ENCODE assay signal across 8 cellular contexts in the genomic region with DNA sequence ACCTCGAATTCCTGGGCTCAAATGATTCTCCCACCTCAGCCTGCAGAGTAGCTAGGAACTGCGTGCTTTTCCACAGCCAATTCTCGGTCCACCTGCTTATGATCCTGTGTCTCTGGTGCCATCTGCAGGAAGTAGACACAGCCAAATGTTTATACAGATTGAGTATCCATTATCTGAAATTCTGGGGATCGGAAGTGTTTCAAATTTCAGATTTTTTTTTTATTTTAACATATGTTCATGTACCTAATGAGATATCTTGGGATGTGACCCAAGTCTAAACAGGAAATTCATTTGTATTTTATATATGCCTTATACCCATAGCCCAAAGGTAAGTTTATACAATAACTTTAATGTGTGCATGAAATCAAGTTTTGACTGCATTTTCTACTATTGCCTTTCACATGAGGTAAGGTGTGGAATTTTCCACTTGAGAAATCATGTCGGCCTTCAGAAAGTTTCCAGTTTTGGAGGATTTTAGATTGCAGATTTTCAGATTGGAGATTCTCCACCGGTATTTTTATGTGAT.
A peak's percentile ranks its signal among the peaks of the same experiment; 100 is the strongest.
DNase-seq lines count a peak whose midpoint lies in the region; ATAC-seq and TF ChIP-seq lines count a peak whose summit lies in the region.

No MANE protein-coding gene starts in this region.

- H3K14ac ChIP-seq in H9 (ENCODE audit: insufficient read depth, low read length): no peak overlapping the region

- no peak overlapping the region for H3K4ac ChIP-seq in H9 (ENCODE audit: low read depth, low read length)

- no peak overlapping the region for H3K18ac ChIP-seq in H9 (ENCODE audit: insufficient read length, low read depth, low read length)

- intact Hi-C loops in CD8-positive, alpha-beta T cell (cut with DNase I, micrococcal nuclease): no loop called here

- no peak overlapping the region for H2BK15ac ChIP-seq in H9 (ENCODE audit: low read depth, low read length)

- H2BK20ac ChIP-seq in H9 (ENCODE audit: low read depth, low read length, poor library complexity, severe bottlenecking): no peak overlapping the region

- H3K9ac ChIP-seq in H9 (ENCODE audit: extremely low read depth, insufficient read length, low read length): no peak overlapping the region

- H4K91ac ChIP-seq in H9 (ENCODE audit: insufficient read length, low read depth, low read length): no peak overlapping the region

- no peak overlapping the region for H2BK12ac ChIP-seq in H9 (ENCODE audit: insufficient read length, low read depth, low read length)

- no peaks in the 10 kb centered on the region for H3K27me3 ChIP-seq in CD8-positive, alpha-beta T cell (ENCODE audit: insufficient read depth, low read length)
- H3K27me3 ChIP-seq in H9 (ENCODE audit: insufficient read depth, low read length): no peaks in the 10 kb centered on the region

- H3K79me1 ChIP-seq in H9 (ENCODE audit: insufficient read depth, low read depth, low read length, poor library complexity, severe bottlenecking): no peaks in the 10 kb centered on the region

- H2BK5ac ChIP-seq in H9 (ENCODE audit: insufficient read length, low read length): no peak overlapping the region

- no peak overlapping the region for H4K8ac ChIP-seq in H9 (replicated peaks; ENCODE audit: insufficient read length, low read depth, low read length)

- no peak overlapping the region for H3K4me3 ChIP-seq in CD8-positive, alpha-beta T cell (ENCODE audit: low read depth, low read length)

- no peaks in the 10 kb centered on the region for H3K79me2 ChIP-seq in H9 (ENCODE audit: insufficient read depth, low read length)

- ATAC-seq in CD8-positive, alpha-beta T cell: no peak
- ATAC-seq in esophagus mucosa (peak; percentile 59), GM21723 (IDR thresholded peaks at IDR 0.05; ENCODE audit: unreplicated experiment) (no peak), GM21515 (IDR thresholded peaks at IDR 0.05; ENCODE audit: unreplicated experiment) (no peak), GM18873 (IDR thresholded peaks at IDR 0.05; ENCODE audit: low FRiP score, unreplicated experiment) (no peak)

- no peak overlapping the region for H3K23ac ChIP-seq in H9 (ENCODE audit: insufficient read length, low read depth, low read length)

- H3K4me2 ChIP-seq in H9 (ENCODE audit: insufficient read depth, insufficient read length, low read length): no peak overlapping the region

- no peak overlapping the region for H3T11ph ChIP-seq in H9 (ENCODE audit: low read length)

- H3K27ac ChIP-seq in CD8-positive, alpha-beta T cell (ENCODE audit: low read depth, low read length): no peak overlapping the region
- no peak overlapping the region for H3K27ac ChIP-seq in H9 (ENCODE audit: insufficient read length, low read depth, low read length)

- no peaks in the 10 kb centered on the region for H3K23me2 ChIP-seq in H9 (ENCODE audit: insufficient read length, low read depth, low read length, poor library complexity, severe bottlenecking)

- H2BK120ac ChIP-seq in H9 (ENCODE audit: low read depth, low read length, poor library complexity, severe bottlenecking): no peak overlapping the region

- H4K5ac ChIP-seq in H9 (ENCODE audit: insufficient read length, low read depth, low read length): no peak overlapping the region

- no peaks in the 10 kb centered on the region for H3K4me1 ChIP-seq in CD8-positive, alpha-beta T cell (ENCODE audit: insufficient read depth, low read length)
- no peaks in the 10 kb centered on the region for H3K4me1 ChIP-seq in H9 (ENCODE audit: insufficient read depth, low read length)

- no CpG with 5 or more reads among the region's 6 CpGs for WGBS in H9 (ENCODE audit: extremely low coverage, insufficient read length, low lambda C conversion rate)

- H3K56ac ChIP-seq in H9 (ENCODE audit: insufficient read length, low read depth, low read length): no peak overlapping the region

- H3K9me3 ChIP-seq in CD8-positive, alpha-beta T cell (ENCODE audit: low read length): no peaks in the 10 kb centered on the region
- H3K9me3 ChIP-seq in H9 (ENCODE audit: control insufficient read depth, low read depth, low read length): no peaks in the 10 kb centered on the region

- peak overlapping the region; percentile 60 for H3K4me3 Mint-ChIP-seq in CD8-positive, alpha-beta T cell
- no peak overlapping the region for H3K4me3 Mint-ChIP-seq in H9
- no peak overlapping the region for H3K4me3 Mint-ChIP-seq in osteocyte (ENCODE audit: unreplicated experiment)

- H4K20me1 ChIP-seq in H9 (ENCODE audit: control insufficient read depth, insufficient read depth, insufficient read length): no peaks in the 10 kb centered on the region

- H3K27me3 Mint-ChIP-seq in CD8-positive, alpha-beta T cell (ENCODE audit: low read depth): peaks cover 26% of the 10 kb centered on the region
- H3K27me3 Mint-ChIP-seq in H9 (ENCODE audit: low read depth) (peaks cover 12% of the 10 kb centered on the region), osteocyte (ENCODE audit: unreplicated experiment) (peaks cover 42% of the 10 kb centered on the region)

- no peak overlapping the region for H2AK5ac ChIP-seq in H9 (ENCODE audit: insufficient read length, low read length)

- no peaks in the 10 kb centered on the region for H3K9me3 Mint-ChIP-seq in CD8-positive, alpha-beta T cell
- H3K9me3 Mint-ChIP-seq in H9: peaks cover 0 to 3% of the 10 kb centered on the region in 2 experiments; a peak in 1 of 5 replicates
- no peaks in the 10 kb centered on the region for H3K9me3 Mint-ChIP-seq in osteocyte (ENCODE audit: unreplicated experiment)

- H2AFZ ChIP-seq in H9 (ENCODE audit: low read length): no peak overlapping the region

- peaks cover 5% of the 10 kb centered on the region for H3K4me1 Mint-ChIP-seq in CD8-positive, alpha-beta T cell (ENCODE audit: low read depth)
- H3K4me1 Mint-ChIP-seq in H9: peaks cover 3 to 5% of the 10 kb centered on the region in 2 experiments; a peak in 1 of 4 replicates
- peaks cover 6% of the 10 kb centered on the region for H3K4me1 Mint-ChIP-seq in osteocyte (ENCODE audit: unreplicated experiment)

- H3K36me3 ChIP-seq in CD8-positive, alpha-beta T cell (ENCODE audit: insufficient read depth, low read length): no peaks in the 10 kb centered on the region

- no peak for TF ChIP-seq CTCF in CD8-positive, alpha-beta T cell (IDR thresholded peaks at IDR 0.05)
- TF ChIP-seq CTCF in H9 (conservative IDR thresholded peaks at IDR 0.05) (peak; percentile 57), osteocyte (IDR thresholded peaks at IDR 0.05) (peak; percentile 68)

- H3K36me3 Mint-ChIP-seq in CD8-positive, alpha-beta T cell: no peaks in the 10 kb centered on the region
- H3K36me3 Mint-ChIP-seq in H9 (ENCODE audit: insufficient read depth in 1 of 3, low read depth in 3 of 3) (no peaks in the 10 kb centered on the region), osteocyte (ENCODE audit: unreplicated experiment) (no peaks in the 10 kb centered on the region)

- no peak for DNase-seq in CD8-positive, alpha-beta T cell
- no peak for DNase-seq in H9
- peak; percentile 52 for DNase-seq in RPMI7951 (ENCODE audit: low read depth)
- no peak for DNase-seq in osteocyte (ENCODE audit: extremely low spot score, unreplicated experiment)

- POLR2A ChIA-PET in CD8-positive, alpha-beta T cell (lab: Charles Lee): no interaction called here

- peak overlapping the region; percentile 32 for H3K27ac Mint-ChIP-seq in CD8-positive, alpha-beta T cell
- H3K27ac Mint-ChIP-seq in H9 (no peak overlapping the region), osteocyte (ENCODE audit: unreplicated experiment) (no peak overlapping the region)

- CTCF ChIA-PET in CD8-positive, alpha-beta T cell (lab: Charles Lee): interaction anchor here (0.6 to 2.4 kb wide), 5 partner anchors 9 to 407 kb away, joined by 3 to 11 read pairs (median 5); no protein-coding TSS in a partner anchor
